Comparison of ENCODE assay signal across 23 cellular contexts in genomic region chr15:69526696-69527095, GRCh38.
A peak's percentile ranks its signal among the peaks of the same experiment; 100 is the strongest.
DNase-seq lines count a peak whose midpoint lies in the region; ATAC-seq and TF ChIP-seq lines count a peak whose summit lies in the region.
"Had no signal": no experiment of that assay in that cellular context is flagged by ENCODE, and none has a peak within 500 bp of the region (broad histone marks: within the 10 kb centered on the region; RNA-seq: fewer than 3 reads in every experiment).

No MANE protein-coding gene starts in this region.

- CTCF ChIA-PET in CD4-positive, alpha-beta memory T cell (lab: Charles Lee; ENCODE audit: partially characterized antibody): interaction anchor here (1.1 to 1.2 kb wide), 2 partner anchors 837 to 941 kb away, joined by 3 to 5 read pairs; no protein-coding TSS in a partner anchor

- intact Hi-C loops in CD4-positive, alpha-beta memory T cell (cut with micrococcal nuclease): no loop called here

- ATAC-seq in GM18873 (IDR thresholded peaks at IDR 0.05; ENCODE audit: low FRiP score, unreplicated experiment): no peak
- ATAC-seq: HCT116, K562 had no signal

- no peak overlapping the region for H3K4me3 ChIP-seq in CD4-positive, alpha-beta memory T cell (ENCODE audit: low read length in 2 of 2)
- H3K4me3 ChIP-seq: GM23248 had no signal

- H3K9me3 Mint-ChIP-seq in brain: peaks cover 0 to 12% (median 0%) of the 10 kb centered on the region in 5 experiments
- no peaks in the 10 kb centered on the region for H3K9me3 Mint-ChIP-seq in CD4-positive, alpha-beta memory T cell
- H3K9me3 Mint-ChIP-seq: CD8-positive, alpha-beta memory T cell had no signal

- DNase-seq in NCI-H1417 (lab: John Stamatoyannopoulos, UW) (peak in 2 of 3 experiments; percentile 10 to 28), NCI-H1417 treated with DMSO at 0.1 percent for 48 hours (lab: John Stamatoyannopoulos, UW) (no peak), islet precursor cell (peak; percentile 22), retina (peak; percentile 77), EL (no peak)
- no peak for DNase-seq in CD4-positive, alpha-beta memory T cell
- DNase-seq: CD8-positive, alpha-beta memory T cell; DMS 273 treated with DMSO at 0.1 percent for 48 hours; Kasumi-1; NCI-H146; NCI-H1930; NCI-H2107; NCI-H526 treated with DMSO at 0.1 percent for 48 hours; SHP77 treated with DMSO at 0.1 percent for 48 hours had no signal

- peaks cover 84% of the 10 kb centered on the region for H3K4me1 Mint-ChIP-seq in brain
- no peaks in the 10 kb centered on the region for H3K4me1 Mint-ChIP-seq in CD4-positive, alpha-beta memory T cell
- H3K4me1 Mint-ChIP-seq: B cell; CD8-positive, alpha-beta memory T cell had no signal

- H3K27me3 ChIP-seq in CD4-positive, alpha-beta memory T cell (ENCODE audit: insufficient read depth, low read length): no peaks in the 10 kb centered on the region

- peak overlapping the region in 2 of 5 experiments; percentile 26 to 38 for H3K4me3 Mint-ChIP-seq in brain
- H3K4me3 Mint-ChIP-seq in CD4-positive, alpha-beta memory T cell: no peak overlapping the region
- H3K4me3 Mint-ChIP-seq: B cell; CD8-positive, alpha-beta memory T cell had no signal

- no peak for TF ChIP-seq CTCF in brain (conservative IDR thresholded peaks at IDR 0.05)

- POLR2A ChIA-PET in CD4-positive, alpha-beta memory T cell (lab: Charles Lee; ENCODE audit: partially characterized antibody): no interaction called here

- H3K27me3 Mint-ChIP-seq in brain: peaks cover 13% of the 10 kb centered on the region
- peaks cover 0 to 2% of the 10 kb centered on the region in 2 donors for H3K27me3 Mint-ChIP-seq in CD4-positive, alpha-beta memory T cell

- no peaks in the 10 kb centered on the region for H3K4me1 ChIP-seq in CD4-positive, alpha-beta memory T cell (ENCODE audit: insufficient read depth, low read length)

- H3K27ac ChIP-seq in CD4-positive, alpha-beta memory T cell (ENCODE audit: low read depth, low read length): no peak overlapping the region
- H3K27ac ChIP-seq: 22Rv1, C4-2B, GM23248, RWPE1 had no signal

- peak overlapping the region; percentile 32 to 87 (median 56) for H3K27ac Mint-ChIP-seq in brain
- no peak overlapping the region for H3K27ac Mint-ChIP-seq in CD4-positive, alpha-beta memory T cell
- H3K27ac Mint-ChIP-seq: B cell; CD8-positive, alpha-beta memory T cell had no signal

- no peaks in the 10 kb centered on the region for H3K36me3 Mint-ChIP-seq in brain
- no peaks in the 10 kb centered on the region for H3K36me3 Mint-ChIP-seq in CD4-positive, alpha-beta memory T cell
- H3K36me3 Mint-ChIP-seq: CD8-positive, alpha-beta memory T cell had no signal

- H3K9me3 ChIP-seq in CD4-positive, alpha-beta memory T cell (ENCODE audit: control insufficient read depth in 1 of 2, low read length in 2 of 2): no peaks in the 10 kb centered on the region

- no peaks in the 10 kb centered on the region for H3K36me3 ChIP-seq in CD4-positive, alpha-beta memory T cell (ENCODE audit: insufficient read depth, low read length)

Comparison
In these comparisons a context has a peak if more than half of its experiments do, and no peak if none do; other contexts are left out.
1. DNase-seq: peak in NCI-H1417 (2 of 3), islet precursor cell (single experiment) and retina (single experiment); none in NCI-H1417 treated with DMSO at 0.1 percent for 48 hours (single experiment), EL (single experiment) and CD4-positive, alpha-beta memory T cell (0 of 5).
2. H3K27ac Mint-ChIP-seq: peak in brain (5 of 5); none in CD4-positive, alpha-beta memory T cell (0 of 7).